Comparison of ENCODE assay signal across 8 cellular contexts in the genomic region with DNA sequence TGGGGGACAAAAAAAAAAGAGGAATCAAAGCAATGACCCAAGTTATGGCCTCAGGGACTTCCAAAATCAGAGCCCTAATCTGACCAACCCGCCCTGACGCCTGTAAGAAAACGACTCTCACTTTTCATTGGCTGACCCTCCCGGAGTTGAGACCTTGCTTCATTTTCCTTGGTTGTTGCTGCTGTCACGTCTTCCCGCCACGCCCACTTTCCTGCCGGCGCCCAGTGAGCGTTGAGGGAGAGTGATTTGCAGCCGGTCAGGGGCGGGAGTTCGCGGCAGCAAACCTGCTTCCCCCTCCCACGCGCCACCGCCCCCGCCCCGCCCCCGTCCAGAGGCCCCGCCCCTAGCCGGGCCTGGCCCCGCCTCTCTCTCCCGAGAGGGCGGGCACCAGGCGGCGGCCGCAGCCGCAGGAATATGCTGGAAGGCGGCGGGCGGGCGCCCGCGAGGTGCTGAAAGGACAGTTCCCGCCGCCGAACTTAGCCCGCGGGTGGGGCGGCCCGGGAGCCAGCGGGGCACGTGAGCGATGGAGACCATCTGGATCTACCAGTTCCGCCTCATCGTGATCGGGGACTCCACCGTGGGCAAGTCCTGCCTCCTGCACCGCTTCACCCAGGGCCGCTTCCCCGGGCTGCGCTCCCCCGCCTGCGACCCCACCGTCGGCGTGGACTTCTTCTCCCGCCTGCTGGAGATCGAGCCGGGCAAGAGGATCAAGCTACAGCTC. TPM values are rescaled to one million over a fixed set of nuclear protein-coding genes. Genes with fewer than 3 reads are reported as not detected.
DNase-seq lines count a peak whose midpoint lies in the region; TF ChIP-seq lines count a peak whose summit lies in the region.

A gene with protein sequence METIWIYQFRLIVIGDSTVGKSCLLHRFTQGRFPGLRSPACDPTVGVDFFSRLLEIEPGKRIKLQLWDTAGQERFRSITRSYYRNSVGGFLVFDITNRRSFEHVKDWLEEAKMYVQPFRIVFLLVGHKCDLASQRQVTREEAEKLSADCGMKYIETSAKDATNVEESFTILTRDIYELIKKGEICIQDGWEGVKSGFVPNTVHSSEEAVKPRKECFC (plus strand): TSS at position 403 of the 721 bp plus-strand sequence. CDS start 121 bp downstream, at position 524.

- peak within 1 kb of the TSS in 1 of 2 donors; percentile 50 for H3K4me3 ChIP-seq in CD4-positive, alpha-beta memory T cell (ENCODE audit: low read length in 2 of 2)

- H3K4me1 ChIP-seq in CD4-positive, alpha-beta memory T cell (ENCODE audit: insufficient read depth, low read length), result peaks cover 13% of the 10 kb centered on the region

- H3K36me3 Mint-ChIP-seq in CD4-positive, alpha-beta memory T cell, result no peaks in the 10 kb centered on the region
- no peaks in the 10 kb centered on the region for H3K36me3 Mint-ChIP-seq in mesothelial cell of epicardium

- CTCF ChIA-PET in CD4-positive, alpha-beta memory T cell (lab: Charles Lee; ENCODE audit: partially characterized antibody), result no interaction called here

- H3K9me3 ChIP-seq in CD4-positive, alpha-beta memory T cell (ENCODE audit: control insufficient read depth in 1 of 2, low read length in 2 of 2), result no peaks in the 10 kb centered on the region

- no peak within 1 kb of the TSS for H3K27ac ChIP-seq in CD4-positive, alpha-beta memory T cell (ENCODE audit: low read depth, low read length)

- POLR2A ChIA-PET in CD4-positive, alpha-beta memory T cell (lab: Charles Lee; ENCODE audit: partially characterized antibody), result no interaction called here

- peak; percentile 48 to 79 (median 65) for DNase-seq in CD4-positive, alpha-beta memory T cell
- DNase-seq in GM20000 (ENCODE audit: low spot score), result peak; percentile 99
- peak; percentile 72 for DNase-seq in HS-5 (ENCODE audit: low read depth)
- peak; percentile 98 for DNase-seq in NOMO-1 treated with DMSO at 0.1 percent for 48 hours (lab: John Stamatoyannopoulos, UW; ENCODE audit: unreplicated experiment)
- peak; percentile 47 for DNase-seq in activated CD8-positive, alpha-beta memory T cell treated with anti-CD3 and anti-CD28 coated beads, Interleukin-2, amount 50 U/mL, for 4 hours
- DNase-seq in epidermal melanocyte (ENCODE audit: insufficient read length, low spot score), result peak; percentile 69
- peak; percentile 81 to 89 for DNase-seq in mesothelial cell of epicardium (ENCODE audit: low spot score in 2 of 2, unreplicated experiment in 2 of 2)
- peak; percentile 27 for DNase-seq in stimulated activated CD8-positive, alpha-beta memory T cell treated with anti-CD3 and anti-CD28 coated beads, Interleukin-15, amount 100 ng/mL, for 24 hours (ENCODE audit: low read depth)

- peaks cover 0 to 5% (median 0%) of the 10 kb centered on the region in 8 donors for H3K9me3 Mint-ChIP-seq in CD4-positive, alpha-beta memory T cell
- no peaks in the 10 kb centered on the region for H3K9me3 Mint-ChIP-seq in mesothelial cell of epicardium

- H3K36me3 ChIP-seq in CD4-positive, alpha-beta memory T cell (ENCODE audit: insufficient read depth, low read length), result no peaks in the 10 kb centered on the region

- H3K4me1 Mint-ChIP-seq in CD4-positive, alpha-beta memory T cell, result peaks cover 6 to 13% (median 10%) of the 10 kb centered on the region in 4 donors
- H3K4me1 Mint-ChIP-seq in mesothelial cell of epicardium, result peaks cover 6% of the 10 kb centered on the region

- peaks cover 13% of the 10 kb centered on the region for H3K27me3 ChIP-seq in CD4-positive, alpha-beta memory T cell (ENCODE audit: insufficient read depth, low read length)

- peak within 1 kb of the TSS; percentile 70 to 86 (median 76) for H3K4me3 Mint-ChIP-seq in CD4-positive, alpha-beta memory T cell
- H3K4me3 Mint-ChIP-seq in mesothelial cell of epicardium, result peak within 1 kb of the TSS; percentile 78

- peak within 1 kb of the TSS in 1 of 7 donors; percentile 53 for H3K27ac Mint-ChIP-seq in CD4-positive, alpha-beta memory T cell
- no peak within 1 kb of the TSS for H3K27ac Mint-ChIP-seq in mesothelial cell of epicardium

- intact Hi-C loops in CD4-positive, alpha-beta memory T cell (cut with micrococcal nuclease), result no loop called here

- TF ChIP-seq CTCF in GM20000 (IDR thresholded peaks at IDR 0.05; ENCODE audit: extremely low read depth, missing control alignments), result no peak
- no peak for TF ChIP-seq CTCF in mesothelial cell of epicardium (IDR thresholded peaks at IDR 0.05; ENCODE audit: unreplicated experiment)

- H3K27me3 Mint-ChIP-seq in CD4-positive, alpha-beta memory T cell, result peaks cover 29 to 40% of the 10 kb centered on the region in 2 donors
- peaks cover 39% of the 10 kb centered on the region for H3K27me3 Mint-ChIP-seq in mesothelial cell of epicardium (ENCODE audit: low read depth)

RNA-seq across cellular contexts. Expression of the gene that starts here (rescaled TPM):
- under 1 TPM in 1 of 2 experiments, not detected in 1; 0.17 TPM for total RNA-seq in CD4-positive, alpha-beta memory T cell
- polyA plus RNA-seq in CD4-positive, alpha-beta memory T cell, result not detected
- 0.36 to 0.41 TPM in 2 of 3 replicates, not detected in the other for total RNA-seq in mesothelial cell of epicardium

Comparison
In these comparisons a context has a peak if more than half of its experiments do, and no peak if none do; other contexts are left out.
1. Peak in DNase-seq in CD4-positive, alpha-beta memory T cell; RNA of the gene not detected or under 1 TPM.
2. Peak in DNase-seq in mesothelial cell of epicardium; RNA of the gene not detected or under 1 TPM.
3. DNase-seq: peak in every context shown above with its lines; median percentile 99 in GM20000; 98 in NOMO-1 treated with DMSO at 0.1 percent for 48 hours; 85 in mesothelial cell of epicardium; 72 in HS-5; 69 in epidermal melanocyte; 65 in CD4-positive, alpha-beta memory T cell; 47 in activated CD8-positive, alpha-beta memory T cell treated with anti-CD3 and anti-CD28 coated beads, Interleukin-2, amount 50 U/mL, for 4 hours; 27 in stimulated activated CD8-positive, alpha-beta memory T cell treated with anti-CD3 and anti-CD28 coated beads, Interleukin-15, amount 100 ng/mL, for 24 hours.